ENCODE assay signal across 12 cellular contexts in genomic region chr3:40847571-40847992, GRCh38.
DNase-seq lines count a peak whose midpoint lies in the region; TF ChIP-seq lines count a peak whose summit lies in the region.
"Had no signal": no experiment of that assay in that cellular context is flagged by ENCODE, and none has a peak within 500 bp of the region (broad histone marks: within the 10 kb centered on the region; RNA-seq: fewer than 3 reads in every experiment).

No MANE protein-coding gene starts in this region.

- intact Hi-C loops in transverse colon (cut with DNase I; ENCODE audit: low total_unique reads) = no loop called here
- intact Hi-C loops in sigmoid colon (cut with DNase I) = no loop called here

- H3K4me1 ChIP-seq in transverse colon = no peaks in the 10 kb centered on the region
- H3K4me1 ChIP-seq in sigmoid colon = no peaks in the 10 kb centered on the region

- H3K36me3 ChIP-seq in transverse colon = no peaks in the 10 kb centered on the region
- no peaks in the 10 kb centered on the region for H3K36me3 ChIP-seq in sigmoid colon

- DNase-seq in HuH-7 (ENCODE audit: low spot score) (peak; percentile 28), cardiac fibroblast (ENCODE audit: low read depth in 2 of 2) (peak; percentile 49 to 60), iPS-NIHi11 (ENCODE audit: low spot score) (peak; percentile 81), renal cortical epithelial cell (ENCODE audit: low read depth) (peak; percentile 77), transverse colon (no peak), H4 (ENCODE audit: low spot score) (no peak), sigmoid colon (no peak)
- no peak for DNase-seq in activated naive CD4-positive, alpha-beta T cell treated with anti-CD3 and anti-CD28 coated beads, Interleukin-2, amount 50 U/mL, for 16 hours
- DNase-seq: activated naive CD8-positive, alpha-beta T cell treated with anti-CD3 and anti-CD28 coated beads for 36 hours; DMS79; NCI-H774 had no signal

- in situ Hi-C loops in transverse colon (cut with MboI; ENCODE audit: low pct_ligation_motif_present in 1 of 4, low pct_unique_long_range_greater_than_20kb in 1 of 4, low sequenced_read_pairs in 3 of 4) = no loop called here

- no peak for TF ChIP-seq CTCF in cardiac fibroblast (IDR thresholded peaks at IDR 0.05; ENCODE audit: low read depth, low read length)
- TF ChIP-seq CTCF in transverse colon (IDR thresholded peaks at IDR 0.05) = no peak
- no peak for TF ChIP-seq CTCF in sigmoid colon (IDR thresholded peaks at IDR 0.05)

- H3K4me3 ChIP-seq in cardiac fibroblast (replicated peaks in 1 of 2; ENCODE audit: low read depth in 2 of 2, low read length in 2 of 2) (no peak overlapping the region), transverse colon (no peak overlapping the region), sigmoid colon (no peak overlapping the region)
- H3K4me3 ChIP-seq: K562 had no signal

- no peak for TF ChIP-seq EP300 in transverse colon (IDR thresholded peaks at IDR 0.05; ENCODE audit: low read depth)
- no peak for TF ChIP-seq EP300 in sigmoid colon (IDR thresholded peaks at IDR 0.05)

- TF ChIP-seq POLR2A in transverse colon (IDR thresholded peaks at IDR 0.05) (no peak), sigmoid colon (IDR thresholded peaks at IDR 0.05) (no peak)

- H3K27me3 ChIP-seq in transverse colon (no peaks in the 10 kb centered on the region), sigmoid colon (no peaks in the 10 kb centered on the region)

- no peaks in the 10 kb centered on the region for H3K9me3 ChIP-seq in transverse colon
- H3K9me3 ChIP-seq in sigmoid colon = no peaks in the 10 kb centered on the region

- H3K27ac ChIP-seq in transverse colon (no peak overlapping the region), sigmoid colon (no peak overlapping the region)

- WGBS in transverse colon (ENCODE audit: low coverage in 1 of 2), 2 donors = 29 to 59% methylated on average over 3 to 5 of the region's 5 CpGs
- WGBS in sigmoid colon, 2 donors = 59 to 72% methylated on average over 5 of the region's 5 CpGs

Comparison
In these comparisons a context has a peak if more than half of its experiments do, and no peak if none do; other contexts are left out.
1. DNase-seq: peak in HuH-7 (single experiment), cardiac fibroblast (2 of 2), iPS-NIHi11 (single experiment) and renal cortical epithelial cell (single experiment); none in transverse colon (single experiment), H4 (single experiment), sigmoid colon (single experiment) and activated naive CD4-positive, alpha-beta T cell treated with anti-CD3 and anti-CD28 coated beads, Interleukin-2, amount 50 U/mL, for 16 hours (single experiment).